In the genomic region with DNA sequence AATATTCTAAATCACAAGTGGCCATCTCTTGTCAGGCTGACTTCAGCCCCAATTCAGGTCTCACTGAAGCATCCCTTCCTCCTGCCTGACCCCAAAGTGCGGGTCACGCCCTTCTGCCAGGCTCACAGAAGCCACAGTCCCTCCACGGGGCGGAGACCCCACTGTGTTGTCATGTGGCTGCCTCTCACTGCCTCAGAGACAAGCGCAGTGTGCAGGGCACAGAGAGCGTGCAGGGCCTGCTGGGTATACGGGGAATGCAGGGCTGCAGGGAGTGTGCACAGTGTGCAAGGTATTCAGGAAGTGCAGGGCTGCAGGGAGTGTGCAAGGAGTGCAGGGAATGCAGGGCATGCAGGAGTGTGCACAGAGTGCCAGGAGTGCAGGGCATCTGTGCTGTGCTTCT, we compare ENCODE assay signal across 1 cellular context.
TF ChIP-seq lines count a peak whose summit lies in the region.

No MANE protein-coding gene starts in this region.

TF ChIP-seq in GM23338, 12 proteins besides CTCF, POLR2A, EP300 and RAD21 (continued from another document):
- TF ChIP-seq, protein P1, sequence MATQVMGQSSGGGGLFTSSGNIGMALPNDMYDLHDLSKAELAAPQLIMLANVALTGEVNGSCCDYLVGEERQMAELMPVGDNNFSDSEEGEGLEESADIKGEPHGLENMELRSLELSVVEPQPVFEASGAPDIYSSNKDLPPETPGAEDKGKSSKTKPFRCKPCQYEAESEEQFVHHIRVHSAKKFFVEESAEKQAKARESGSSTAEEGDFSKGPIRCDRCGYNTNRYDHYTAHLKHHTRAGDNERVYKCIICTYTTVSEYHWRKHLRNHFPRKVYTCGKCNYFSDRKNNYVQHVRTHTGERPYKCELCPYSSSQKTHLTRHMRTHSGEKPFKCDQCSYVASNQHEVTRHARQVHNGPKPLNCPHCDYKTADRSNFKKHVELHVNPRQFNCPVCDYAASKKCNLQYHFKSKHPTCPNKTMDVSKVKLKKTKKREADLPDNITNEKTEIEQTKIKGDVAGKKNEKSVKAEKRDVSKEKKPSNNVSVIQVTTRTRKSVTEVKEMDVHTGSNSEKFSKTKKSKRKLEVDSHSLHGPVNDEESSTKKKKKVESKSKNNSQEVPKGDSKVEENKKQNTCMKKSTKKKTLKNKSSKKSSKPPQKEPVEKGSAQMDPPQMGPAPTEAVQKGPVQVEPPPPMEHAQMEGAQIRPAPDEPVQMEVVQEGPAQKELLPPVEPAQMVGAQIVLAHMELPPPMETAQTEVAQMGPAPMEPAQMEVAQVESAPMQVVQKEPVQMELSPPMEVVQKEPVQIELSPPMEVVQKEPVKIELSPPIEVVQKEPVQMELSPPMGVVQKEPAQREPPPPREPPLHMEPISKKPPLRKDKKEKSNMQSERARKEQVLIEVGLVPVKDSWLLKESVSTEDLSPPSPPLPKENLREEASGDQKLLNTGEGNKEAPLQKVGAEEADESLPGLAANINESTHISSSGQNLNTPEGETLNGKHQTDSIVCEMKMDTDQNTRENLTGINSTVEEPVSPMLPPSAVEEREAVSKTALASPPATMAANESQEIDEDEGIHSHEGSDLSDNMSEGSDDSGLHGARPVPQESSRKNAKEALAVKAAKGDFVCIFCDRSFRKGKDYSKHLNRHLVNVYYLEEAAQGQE (IDR thresholded peaks at IDR 0.05; ENCODE audit: unreplicated experiment) = no peak
- TF ChIP-seq STAT1 (IDR thresholded peaks at IDR 0.05; ENCODE audit: unreplicated experiment) (no peak), EZH2phosphoT487 (IDR thresholded peaks at IDR 0.05; ENCODE audit: unreplicated experiment) (no peak), JUNB (IDR thresholded peaks at IDR 0.05; ENCODE audit: unreplicated experiment) (no peak), ZNF331 (CRISPR knock-in tag; IDR thresholded peaks at IDR 0.05; ENCODE audit: low read depth) (no peak), ETS1 (IDR thresholded peaks at IDR 0.05) (no peak), EZH2 (IDR thresholded peaks at IDR 0.05; ENCODE audit: low read depth, unreplicated experiment) (no peak), POLR2AphosphoS5 (IDR thresholded peaks at IDR 0.05; ENCODE audit: low read depth) (no peak), ZNF114 (CRISPR knock-in tag; IDR thresholded peaks at IDR 0.05) (no peak), ZNF462 (CRISPR knock-in tag; IDR thresholded peaks at IDR 0.05) (no peak)
